16 cellular contexts compared by ENCODE assay signal in genomic region chr2:121388371-121388770, GRCh38.
"Had no signal": no experiment of that assay in that cellular context is flagged by ENCODE, and none has a peak within 500 bp of the region (broad histone marks: within the 10 kb centered on the region; RNA-seq: fewer than 3 reads in every experiment).

No MANE protein-coding gene starts in this region.

- H3K4me3 Mint-ChIP-seq: activated CD4-positive, alpha-beta T cell treated with anti-CD3 and anti-CD28 coated beads for 36 hours; activated CD8-positive, alpha-beta T cell treated with anti-CD3 and anti-CD28 coated beads, Interleukin-2, amount 10 ng/mL, durations not matched to agents 7 days and 5 days; activated T-helper 1 cell treated with anti-CD3 and anti-CD28 coated beads, Interleukin-12 subunit alpha, Interleukin-12 subunit beta, Interleukin-2, Interleukin-4 antibody, amounts not matched to agents 30 ng/mL and 10 ng/mL and 1 ng/mL, durations not matched to agents 14 hours and 24 hours and 36 hours; nephron progenitor cell had no signal

- H3K4me3 ChIP-seq: dorsolateral prefrontal cortex, sigmoid colon, transverse colon had no signal

- H3K9me3 Mint-ChIP-seq: activated T-helper 1 cell treated with anti-CD3 and anti-CD28 coated beads, Interleukin-12 subunit alpha, Interleukin-12 subunit beta, Interleukin-2, Interleukin-4 antibody, amounts not matched to agents 30 ng/mL and 10 ng/mL and 1 ng/mL, durations not matched to agents 14 hours and 24 hours and 36 hours; nephron progenitor cell had no signal

- H3K27ac Mint-ChIP-seq: activated CD4-positive, alpha-beta T cell treated with anti-CD3 and anti-CD28 coated beads for 36 hours; activated CD8-positive, alpha-beta T cell treated with anti-CD3 and anti-CD28 coated beads, Interleukin-2, amount 10 ng/mL, durations not matched to agents 7 days and 5 days; activated T-helper 1 cell treated with anti-CD3 and anti-CD28 coated beads, Interleukin-12 subunit alpha, Interleukin-12 subunit beta, Interleukin-2, Interleukin-4 antibody, amounts not matched to agents 30 ng/mL and 10 ng/mL and 1 ng/mL, durations not matched to agents 14 hours and 24 hours and 36 hours; nephron progenitor cell had no signal

- H3K27me3 ChIP-seq: dorsolateral prefrontal cortex, sigmoid colon, transverse colon had no signal

- H3K9me3 ChIP-seq: sigmoid colon, transverse colon had no signal

- H3K4me1 Mint-ChIP-seq: nephron progenitor cell had no signal

- H3K27me3 Mint-ChIP-seq: activated CD4-positive, alpha-beta T cell treated with anti-CD3 and anti-CD28 coated beads for 36 hours had no signal

- H3K27ac ChIP-seq: dorsolateral prefrontal cortex, sigmoid colon, transverse colon had no signal

- DNase-seq: activated CD4-positive, alpha-beta T cell treated with anti-CD3 and anti-CD28 coated beads for 36 hours; activated CD8-positive, alpha-beta memory T cell treated with anti-CD3 and anti-CD28 coated beads, Interleukin-2, amount 50 U/mL, for 48 hours; activated CD8-positive, alpha-beta T cell treated with anti-CD3 and anti-CD28 coated beads, Interleukin-2, amount 10 ng/mL, durations not matched to agents 7 days and 5 days; activated naive CD4-positive, alpha-beta T cell treated with Interleukin-2 at 50 U/mL for 16 hours; dorsolateral prefrontal cortex; hypothalamus; nephron progenitor cell; sigmoid colon; stimulated activated CD4-positive, alpha-beta T cell treated with anti-CD3 and anti-CD28 coated beads, Interleukin-12 subunit alpha, Interleukin-12 subunit beta, amount 100 ng/mL, for 4 hours; stimulated activated naive CD4-positive, alpha-beta T cell; substantia nigra; T1000; transverse colon had no signal

- ATAC-seq: activated CD4-positive, alpha-beta T cell treated with anti-CD3 and anti-CD28 coated beads for 36 hours; activated CD8-positive, alpha-beta T cell treated with anti-CD3 and anti-CD28 coated beads, Interleukin-2, amount 10 ng/mL, durations not matched to agents 7 days and 5 days; esophagus mucosa; left lobe of liver had no signal

- H3K4me1 ChIP-seq: sigmoid colon, transverse colon had no signal
